8 cellular contexts compared by ENCODE assay signal in genomic region chr7:80916770-80917681, GRCh38. TPM values are rescaled to one million over a fixed set of nuclear protein-coding genes. Genes with fewer than 3 reads are reported as not detected.
DNase-seq lines count a peak whose midpoint lies in the region; ATAC-seq and TF ChIP-seq lines count a peak whose summit lies in the region.

No MANE protein-coding gene starts in this region.

- H3K27ac ChIP-seq in heart left ventricle (no peak overlapping the region), ascending aorta (no peak overlapping the region), uterus (peak overlapping the region in 1 of 2 donors; percentile 91)

- WGBS in heart left ventricle, 4 donors, result 68 to 78% (median 74%) methylated on average over 3 of the region's 3 CpGs

- TF ChIP-seq POLR2A in heart left ventricle (IDR thresholded peaks at IDR 0.05) (no peak), uterus (IDR thresholded peaks at IDR 0.05) (no peak)

- DNase-seq in heart left ventricle (no peak), left ventricle myocardium superior (no peak), ascending aorta (ENCODE audit: low spot score in 2 of 2) (no peak), kidney epithelial cell (ENCODE audit: low read depth) (peak; percentile 56), uterus (no peak)
- no peak for DNase-seq in activated naive CD4-positive, alpha-beta T cell treated with anti-CD3 and anti-CD28 coated beads, Interleukin-2, amount 10 ng/mL, durations not matched to agents 7 days and 5 days

- H3K36me3 ChIP-seq in heart left ventricle, result peaks cover 0 to 6% (median 0%) of the 10 kb centered on the region in 9 donors
- H3K36me3 ChIP-seq in ascending aorta, result no peaks in the 10 kb centered on the region
- H3K36me3 ChIP-seq in kidney epithelial cell (ENCODE audit: control insufficient read depth, insufficient read depth, low read length), result no peaks in the 10 kb centered on the region
- no peaks in the 10 kb centered on the region for H3K36me3 ChIP-seq in uterus

- no peak for ATAC-seq in heart left ventricle
- no peak for ATAC-seq in left ventricle myocardium superior
- ATAC-seq in GM18520 (IDR thresholded peaks at IDR 0.05; ENCODE audit: unreplicated experiment), result no peak
- no peak for ATAC-seq in HG02588 (IDR thresholded peaks at IDR 0.05; ENCODE audit: unreplicated experiment)

- peaks cover 0 to 20% (median 4%) of the 10 kb centered on the region in 12 donors for H3K4me1 ChIP-seq in heart left ventricle
- H3K4me1 ChIP-seq in ascending aorta, result no peaks in the 10 kb centered on the region
- H3K4me1 ChIP-seq in uterus, result no peaks in the 10 kb centered on the region

- H3K4me3 Mint-ChIP-seq in activated naive CD4-positive, alpha-beta T cell treated with anti-CD3 and anti-CD28 coated beads, Interleukin-2, amount 10 ng/mL, durations not matched to agents 7 days and 5 days, result no peak overlapping the region

- H3K9me3 ChIP-seq in heart left ventricle, result no peaks in the 10 kb centered on the region
- no peaks in the 10 kb centered on the region for H3K9me3 ChIP-seq in ascending aorta
- H3K9me3 ChIP-seq in uterus, result no peaks in the 10 kb centered on the region

- no peaks in the 10 kb centered on the region for H3K9me3 Mint-ChIP-seq in activated naive CD4-positive, alpha-beta T cell treated with anti-CD3 and anti-CD28 coated beads, Interleukin-2, amount 10 ng/mL, durations not matched to agents 7 days and 5 days

- H3K4me1 Mint-ChIP-seq in activated naive CD4-positive, alpha-beta T cell treated with anti-CD3 and anti-CD28 coated beads, Interleukin-2, amount 10 ng/mL, durations not matched to agents 7 days and 5 days, result peaks cover 5% of the 10 kb centered on the region

- H3K27me3 Mint-ChIP-seq in activated naive CD4-positive, alpha-beta T cell treated with anti-CD3 and anti-CD28 coated beads, Interleukin-2, amount 10 ng/mL, durations not matched to agents 7 days and 5 days, result peaks cover 27% of the 10 kb centered on the region

- TF ChIP-seq CTCF in heart left ventricle (IDR thresholded peaks at IDR 0.05) (peak in 8 of 12 donors; percentile 19 to 50 (median 40)), ascending aorta (IDR thresholded peaks at IDR 0.05) (peak in 2 of 3 experiments; percentile 13 to 24), kidney epithelial cell (IDR thresholded peaks at IDR 0.05; ENCODE audit: insufficient read depth, low read length, poor library complexity, severe bottlenecking) (peak; percentile 29), uterus (IDR thresholded peaks at IDR 0.05) (peak; percentile 21 to 33 (median 26))

- intact Hi-C loops in heart left ventricle (cut with DNase I) (loop anchor here (5.0 to 10.0 kb wide), 12 partner anchors 125 to 555 kb away; no protein-coding TSS in a partner anchor), left ventricle myocardium superior (cut with micrococcal nuclease) (no loop called here), ascending aorta (cut with DNase I) (loop anchor here (5.0 kb wide), 3 partner anchors 60 to 195 kb away; no protein-coding TSS in a partner anchor), uterus (cut with DNase I; ENCODE audit: low total_unique reads) (no loop called here)

- CTCF ChIA-PET in activated naive CD4-positive, alpha-beta T cell treated with anti-CD3 and anti-CD28 coated beads, Interleukin-2, amount 10 ng/mL, durations not matched to agents 7 days and 5 days (lab: Charles Lee), result no interaction called here

- H3K27me3 ChIP-seq in heart left ventricle, result peaks cover 0 to 4% (median 0%) of the 10 kb centered on the region in 9 donors
- H3K27me3 ChIP-seq in ascending aorta, result no peaks in the 10 kb centered on the region
- no peaks in the 10 kb centered on the region for H3K27me3 ChIP-seq in kidney epithelial cell (ENCODE audit: control insufficient read depth, insufficient read depth, low read length)
- no peaks in the 10 kb centered on the region for H3K27me3 ChIP-seq in uterus

- peak overlapping the region in 9 of 12 donors; percentile 53 to 80 (median 69) for H3K4me3 ChIP-seq in heart left ventricle
- peak overlapping the region in 1 of 2 donors; percentile 60 for H3K4me3 ChIP-seq in ascending aorta
- H3K4me3 ChIP-seq in kidney epithelial cell (ENCODE audit: low read depth, low read length), result peak overlapping the region; percentile 94
- peak overlapping the region; percentile 16 to 67 for H3K4me3 ChIP-seq in uterus

- H3K36me3 Mint-ChIP-seq in activated naive CD4-positive, alpha-beta T cell treated with anti-CD3 and anti-CD28 coated beads, Interleukin-2, amount 10 ng/mL, durations not matched to agents 7 days and 5 days, result no peaks in the 10 kb centered on the region

- no peak overlapping the region for H3K27ac Mint-ChIP-seq in activated naive CD4-positive, alpha-beta T cell treated with anti-CD3 and anti-CD28 coated beads, Interleukin-2, amount 10 ng/mL, durations not matched to agents 7 days and 5 days

RNA-seq across cellular contexts. Expression of gene SEMA3C, which starts 1.8 kb away (rescaled TPM):
- total RNA-seq in heart left ventricle (100 to 1,000 TPM in 1 of 9 donors, 10 to 100 TPM in 8; 40.2 to 110 (median 67.7) TPM), left ventricle myocardium superior (71.7 TPM), ascending aorta (16.6 TPM), kidney epithelial cell (84.8 and 113 TPM in 2 replicates), uterus (100 to 1,000 TPM in 2 of 4 donors, 10 to 100 TPM in 2; 34.8 to 371 (median 116) TPM)
- polyA plus RNA-seq in heart left ventricle, result 10 to 100 TPM; 11.7 to 37.1 TPM

Comparison
In these comparisons a context has a peak if more than half of its experiments do, and no peak if none do; other contexts are left out.
1. intact Hi-C loops: an anchor here in heart left ventricle (5.0 to 10.0 kb wide) and ascending aorta (5.0 kb wide); none called in left ventricle myocardium superior and uterus.